In the genomic region with DNA sequence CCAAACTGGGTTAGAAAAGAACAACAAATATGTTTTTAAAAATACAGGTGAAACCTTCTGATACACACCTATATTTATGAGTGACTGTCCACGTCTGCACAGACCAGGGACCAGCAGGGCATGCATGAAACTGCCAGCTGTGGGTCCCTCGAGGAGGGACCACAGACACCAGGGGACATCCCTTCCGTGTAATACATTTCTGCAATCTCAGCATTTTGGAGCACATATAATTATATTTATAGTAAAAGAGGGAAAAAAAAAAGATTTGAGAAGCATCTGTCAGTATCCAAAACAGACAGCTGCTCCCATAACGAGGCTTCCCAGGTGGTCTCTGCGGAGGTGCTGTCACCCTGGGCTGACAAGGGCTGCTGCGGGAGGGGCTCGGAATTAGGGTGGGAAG, we compare ENCODE assay signal across 2 cellular contexts.
TF ChIP-seq lines count a peak whose summit lies in the region.

No MANE protein-coding gene starts in this region.

TF ChIP-seq in HepG2, 621 proteins besides CTCF, POLR2A, EP300 and RAD21:
- no peak for TF ChIP-seq ZNF605 (CRISPR knock-in tag; IDR thresholded peaks at IDR 0.05)
- peak; percentile 92 to 96 for TF ChIP-seq MAFK (conservative IDR thresholded peaks at IDR 0.05 in 1 of 2, IDR thresholded peaks at IDR 0.05 in 1 of 2; ENCODE audit: low read length in 2 of 2)
- TF ChIP-seq MAFF (IDR thresholded peaks at IDR 0.05; ENCODE audit: low read depth, low read length) = peak; percentile 93

TF ChIP-seq in K562, 482 proteins besides CTCF, POLR2A, EP300 and RAD21:
- TF ChIP-seq C11orf30 (IDR thresholded peaks at IDR 0.05; ENCODE audit: low read depth) = peak; percentile 67
- TF ChIP-seq, protein P1, sequence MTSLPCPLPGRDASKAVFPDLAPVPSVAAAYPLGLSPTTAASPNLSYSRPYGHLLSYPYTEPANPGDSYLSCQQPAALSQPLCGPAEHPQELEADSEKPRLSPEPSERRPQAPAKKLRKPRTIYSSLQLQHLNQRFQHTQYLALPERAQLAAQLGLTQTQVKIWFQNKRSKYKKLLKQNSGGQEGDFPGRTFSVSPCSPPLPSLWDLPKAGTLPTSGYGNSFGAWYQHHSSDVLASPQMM (CRISPR knock-in tag; IDR thresholded peaks at IDR 0.05) = no peak
- peak; percentile 66 for TF ChIP-seq ZNF316 (IDR thresholded peaks at IDR 0.05)
- TF ChIP-seq, protein P2, sequence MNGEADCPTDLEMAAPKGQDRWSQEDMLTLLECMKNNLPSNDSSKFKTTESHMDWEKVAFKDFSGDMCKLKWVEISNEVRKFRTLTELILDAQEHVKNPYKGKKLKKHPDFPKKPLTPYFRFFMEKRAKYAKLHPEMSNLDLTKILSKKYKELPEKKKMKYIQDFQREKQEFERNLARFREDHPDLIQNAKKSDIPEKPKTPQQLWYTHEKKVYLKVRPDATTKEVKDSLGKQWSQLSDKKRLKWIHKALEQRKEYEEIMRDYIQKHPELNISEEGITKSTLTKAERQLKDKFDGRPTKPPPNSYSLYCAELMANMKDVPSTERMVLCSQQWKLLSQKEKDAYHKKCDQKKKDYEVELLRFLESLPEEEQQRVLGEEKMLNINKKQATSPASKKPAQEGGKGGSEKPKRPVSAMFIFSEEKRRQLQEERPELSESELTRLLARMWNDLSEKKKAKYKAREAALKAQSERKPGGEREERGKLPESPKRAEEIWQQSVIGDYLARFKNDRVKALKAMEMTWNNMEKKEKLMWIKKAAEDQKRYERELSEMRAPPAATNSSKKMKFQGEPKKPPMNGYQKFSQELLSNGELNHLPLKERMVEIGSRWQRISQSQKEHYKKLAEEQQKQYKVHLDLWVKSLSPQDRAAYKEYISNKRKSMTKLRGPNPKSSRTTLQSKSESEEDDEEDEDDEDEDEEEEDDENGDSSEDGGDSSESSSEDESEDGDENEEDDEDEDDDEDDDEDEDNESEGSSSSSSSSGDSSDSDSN (IDR thresholded peaks at IDR 0.05; ENCODE audit: borderline replicate concordance in 1 of 2, low read depth in 2 of 2, low read length in 2 of 2) = no peak
- TF ChIP-seq MAFF (IDR thresholded peaks at IDR 0.05; ENCODE audit: low read length) = peak; percentile 73
- peak; percentile 71 for TF ChIP-seq MAFK (IDR thresholded peaks at IDR 0.05; ENCODE audit: low read length)
- TF ChIP-seq MAFG (tag; conservative IDR thresholded peaks at IDR 0.05) = peak; percentile 55
